ENCODE assay signal across 18 cellular contexts in the genomic region with DNA sequence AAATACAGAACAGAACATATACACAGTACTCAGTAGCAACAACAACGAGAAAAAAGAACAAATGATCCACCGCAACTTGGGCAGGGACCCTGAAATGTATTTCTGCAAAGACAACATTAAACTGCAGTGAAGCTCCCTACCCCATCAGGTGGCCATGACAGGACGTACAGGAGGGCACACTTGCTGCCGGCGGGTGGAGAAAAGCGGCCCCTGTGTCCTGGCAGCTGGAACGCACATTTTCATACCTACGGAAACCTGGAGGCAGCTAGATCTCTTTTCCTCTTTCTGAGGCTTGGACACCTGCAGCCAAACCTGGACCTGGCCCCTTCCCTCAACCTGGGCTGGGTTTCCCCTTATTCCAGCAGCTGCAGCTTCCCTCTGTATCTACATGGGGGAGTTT. TPM values are rescaled to one million over a fixed set of nuclear protein-coding genes. Genes with fewer than 3 reads are reported as not detected.
DNase-seq lines count a peak whose midpoint lies in the region; ATAC-seq and TF ChIP-seq lines count a peak whose summit lies in the region.
"Had no signal": no experiment of that assay in that cellular context is flagged by ENCODE, and none has a peak within 500 bp of the region (broad histone marks: within the 10 kb centered on the region; RNA-seq: fewer than 3 reads in every experiment).

No MANE protein-coding gene starts in this region.

- no peaks in the 10 kb centered on the region for H3K79me2 ChIP-seq in SK-N-SH (ENCODE audit: insufficient read depth)
- H3K79me2 ChIP-seq in hepatocyte, result no peaks in the 10 kb centered on the region

- H3K4me1 ChIP-seq in SK-N-SH (ENCODE audit: control insufficient read depth in 1 of 2, insufficient read depth in 2 of 2, low read depth in 1 of 2, low read length in 1 of 2) (peaks cover 0 to 4% of the 10 kb centered on the region in 2 experiments; a peak in 1 of 4 replicates), hepatocyte (ENCODE audit: insufficient read depth) (no peaks in the 10 kb centered on the region)
- H3K4me1 ChIP-seq: BLaER1 had no signal

- peaks cover 10% of the 10 kb centered on the region for H3K9me3 Mint-ChIP-seq in progenitor cell of endocrine pancreas (ENCODE audit: low read depth)
- H3K9me3 Mint-ChIP-seq: CD4-positive, alpha-beta T cell had no signal

- 18% methylated on average over 2 of the region's 8 CpGs for WGBS in SK-N-SH (ENCODE audit: low lambda C conversion rate)
- 90% methylated on average over 8 of the region's 8 CpGs for WGBS in hepatocyte (ENCODE audit: low lambda C conversion rate, missing lambda C conversion rate)

- H3K4me3 Mint-ChIP-seq in progenitor cell of endocrine pancreas (ENCODE audit: low read depth), result no peak overlapping the region
- H3K4me3 Mint-ChIP-seq: B cell; CD14-positive monocyte; CD4-positive, alpha-beta T cell; CD8-positive, alpha-beta memory T cell had no signal

- no peaks in the 10 kb centered on the region for H3K36me3 ChIP-seq in SK-N-SH (replicated peaks in 1 of 2; ENCODE audit: control insufficient read depth in 1 of 2, insufficient read depth in 2 of 2, low read length in 1 of 2)
- no peaks in the 10 kb centered on the region for H3K36me3 ChIP-seq in hepatocyte (replicated peaks; ENCODE audit: insufficient read depth, low read depth)
- H3K36me3 ChIP-seq: BLaER1 had no signal

- H3K9me2 ChIP-seq in SK-N-SH (no peaks in the 10 kb centered on the region), hepatocyte (replicated peaks; ENCODE audit: insufficient read depth) (no peaks in the 10 kb centered on the region)

- H3K4me2 ChIP-seq in SK-N-SH (no peak overlapping the region), hepatocyte (no peak overlapping the region)
- H3K4me2 ChIP-seq: BLaER1 had no signal

- POLR2A ChIA-PET in SK-N-SH (lab: Yijun Ruan, JAX), result no interaction called here

- peak; percentile 40 for DNase-seq in SK-N-SH
- peak; percentile 23 for DNase-seq in NCI-H526 treated with DMSO at 0.1 percent for 48 hours (lab: John Stamatoyannopoulos, UW)
- peak; percentile 31 for DNase-seq in coronary artery (ENCODE audit: low spot score)
- no peak for DNase-seq in progenitor cell of endocrine pancreas (ENCODE audit: low spot score, unreplicated experiment)
- no peak for DNase-seq in DMS79 treated with DMSO at 0.1 percent for 48 hours (lab: John Stamatoyannopoulos, UW)
- DNase-seq in hepatocyte (ENCODE audit: low spot score), result no peak
- DNase-seq: CD4-positive, alpha-beta T cell; CD8-positive, alpha-beta memory T cell; DMS 273 treated with DMSO at 0.1 percent for 48 hours; DMS79; GF-D8; HCEC 1CT had no signal

- TF ChIP-seq EP300 in SK-N-SH (IDR thresholded peaks at IDR 0.05; ENCODE audit: borderline replicate concordance in 1 of 2, low read depth in 1 of 2, low read length in 1 of 2), result no peak

- H3K27me3 ChIP-seq in SK-N-SH (ENCODE audit: insufficient read depth), result no peaks in the 10 kb centered on the region
- no peaks in the 10 kb centered on the region for H3K27me3 ChIP-seq in hepatocyte
- H3K27me3 ChIP-seq: BLaER1 had no signal

- H3K27ac ChIP-seq in SK-N-SH (ENCODE audit: low read depth in 2 of 2, low read length in 1 of 2) (no peak overlapping the region), coronary artery (no peak overlapping the region), hepatocyte (no peak overlapping the region)
- H3K27ac ChIP-seq: 22Rv1, BLaER1 had no signal

- no peaks in the 10 kb centered on the region for H3F3A ChIP-seq in SK-N-SH (replicated peaks; ENCODE audit: insufficient read depth)

- H4K20me1 ChIP-seq in SK-N-SH (ENCODE audit: insufficient read depth) (no peaks in the 10 kb centered on the region), hepatocyte (ENCODE audit: insufficient read depth, poor library complexity, severe bottlenecking) (no peaks in the 10 kb centered on the region)
- H4K20me1 ChIP-seq: BLaER1 had no signal

- no peaks in the 10 kb centered on the region for H3K36me3 Mint-ChIP-seq in progenitor cell of endocrine pancreas (ENCODE audit: insufficient read depth)
- H3K36me3 Mint-ChIP-seq: CD14-positive monocyte; CD8-positive, alpha-beta memory T cell had no signal

- H2AFZ ChIP-seq in SK-N-SH (ENCODE audit: low read depth) (no peak overlapping the region), hepatocyte (no peak overlapping the region)

- H3K9ac ChIP-seq in SK-N-SH, result no peak overlapping the region
- H3K9ac ChIP-seq: BLaER1 had no signal

- H3K4me1 Mint-ChIP-seq in progenitor cell of endocrine pancreas (ENCODE audit: low read depth), result no peaks in the 10 kb centered on the region
- H3K4me1 Mint-ChIP-seq: B cell; CD14-positive monocyte; CD8-positive, alpha-beta memory T cell had no signal

- H3K9me3 ChIP-seq in SK-N-SH (0 out of 2 replicates have a peak, but pooled peaks cover 2% of the 10 kb centered on the region), hepatocyte (ENCODE audit: low read depth) (no peaks in the 10 kb centered on the region)
- H3K9me3 ChIP-seq: BLaER1 had no signal

- TF ChIP-seq CTCF in SK-N-SH (IDR thresholded peaks at IDR 0.05), result no peak
- no peak for TF ChIP-seq CTCF in coronary artery (IDR thresholded peaks at IDR 0.05)
- TF ChIP-seq CTCF in progenitor cell of endocrine pancreas (IDR thresholded peaks at IDR 0.05; ENCODE audit: unreplicated experiment), result no peak
- TF ChIP-seq CTCF in hepatocyte (IDR thresholded peaks at IDR 0.05; ENCODE audit: poor library complexity), result no peak

- no peak for TF ChIP-seq RAD21 in SK-N-SH (IDR thresholded peaks at IDR 0.05; ENCODE audit: low read length)

- H3K27ac Mint-ChIP-seq in progenitor cell of endocrine pancreas, result peak overlapping the region; percentile 14
- H3K27ac Mint-ChIP-seq: B cell; CD14-positive monocyte; CD4-positive, alpha-beta T cell; CD8-positive, alpha-beta memory T cell had no signal

- ATAC-seq in SK-N-SH treated with all-trans-retinoic acid at 6 μM for 48 hours (no peak), GM19463 (IDR thresholded peaks at IDR 0.05; ENCODE audit: unreplicated experiment) (no peak)

- CTCF ChIA-PET in SK-N-SH (lab: Yijun Ruan, JAX), result interaction anchor here (0.6 to 1.5 kb wide), 7 partner anchors 9 to 227 kb away, joined by 3 to 7 read pairs (median 4); a partner anchor contains a TSS

- peaks cover 18% of the 10 kb centered on the region for H3K27me3 Mint-ChIP-seq in progenitor cell of endocrine pancreas

- H3K4me3 ChIP-seq in SK-N-SH (ENCODE audit: low read depth in 2 of 2, low read length in 1 of 2) (peak overlapping the region in 1 of 2 experiments; percentile 21; a peak in 1 of 4 replicates), coronary artery (no peak overlapping the region), hepatocyte (no peak overlapping the region)
- H3K4me3 ChIP-seq: BLaER1 had no signal

TF ChIP-seq in SK-N-SH, 30 proteins besides CTCF, POLR2A, EP300 and RAD21:
- TF ChIP-seq YY1 (IDR thresholded peaks at IDR 0.05; ENCODE audit: low read depth) (no peak), FOSL2 (IDR thresholded peaks at IDR 0.05; ENCODE audit: borderline replicate concordance, low read depth) (no peak), NFIC (IDR thresholded peaks at IDR 0.05; ENCODE audit: borderline replicate concordance) (no peak)

TF ChIP-seq in SK-N-SH treated with all-trans-retinoic acid at 6 μM for 48 hours, 23 proteins besides CTCF, POLR2A, EP300 and RAD21 (continues in another document):
- no peak for TF ChIP-seq ZC3H10 (CRISPR knock-in tag; IDR thresholded peaks at IDR 0.05)
- TF ChIP-seq, protein P1, sequence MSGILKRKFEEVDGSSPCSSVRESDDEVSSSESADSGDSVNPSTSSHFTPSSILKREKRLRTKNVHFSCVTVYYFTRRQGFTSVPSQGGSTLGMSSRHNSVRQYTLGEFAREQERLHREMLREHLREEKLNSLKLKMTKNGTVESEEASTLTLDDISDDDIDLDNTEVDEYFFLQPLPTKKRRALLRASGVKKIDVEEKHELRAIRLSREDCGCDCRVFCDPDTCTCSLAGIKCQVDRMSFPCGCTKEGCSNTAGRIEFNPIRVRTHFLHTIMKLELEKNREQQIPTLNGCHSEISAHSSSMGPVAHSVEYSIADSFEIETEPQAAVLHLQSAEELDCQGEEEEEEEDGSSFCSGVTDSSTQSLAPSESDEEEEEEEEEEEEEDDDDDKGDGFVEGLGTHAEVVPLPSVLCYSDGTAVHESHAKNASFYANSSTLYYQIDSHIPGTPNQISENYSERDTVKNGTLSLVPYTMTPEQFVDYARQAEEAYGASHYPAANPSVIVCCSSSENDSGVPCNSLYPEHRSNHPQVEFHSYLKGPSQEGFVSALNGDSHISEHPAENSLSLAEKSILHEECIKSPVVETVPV (CRISPR knock-in tag; IDR thresholded peaks at IDR 0.05), result no peak
- no peak for TF ChIP-seq CSDC2 (CRISPR knock-in tag; IDR thresholded peaks at IDR 0.05)
- TF ChIP-seq, protein P2, sequence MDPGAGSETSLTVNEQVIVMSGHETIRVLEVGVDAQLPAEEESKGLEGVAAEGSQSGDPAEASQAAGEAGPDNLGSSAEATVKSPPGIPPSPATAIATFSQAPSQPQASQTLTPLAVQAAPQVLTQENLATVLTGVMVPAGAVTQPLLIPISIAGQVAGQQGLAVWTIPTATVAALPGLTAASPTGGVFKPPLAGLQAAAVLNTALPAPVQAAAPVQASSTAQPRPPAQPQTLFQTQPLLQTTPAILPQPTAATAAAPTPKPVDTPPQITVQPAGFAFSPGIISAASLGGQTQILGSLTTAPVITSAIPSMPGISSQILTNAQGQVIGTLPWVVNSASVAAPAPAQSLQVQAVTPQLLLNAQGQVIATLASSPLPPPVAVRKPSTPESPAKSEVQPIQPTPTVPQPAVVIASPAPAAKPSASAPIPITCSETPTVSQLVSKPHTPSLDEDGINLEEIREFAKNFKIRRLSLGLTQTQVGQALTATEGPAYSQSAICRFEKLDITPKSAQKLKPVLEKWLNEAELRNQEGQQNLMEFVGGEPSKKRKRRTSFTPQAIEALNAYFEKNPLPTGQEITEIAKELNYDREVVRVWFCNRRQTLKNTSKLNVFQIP (CRISPR knock-in tag; IDR thresholded peaks at IDR 0.05; ENCODE audit: borderline replicate concordance, low read depth), result no peak
- TF ChIP-seq BACH2 (CRISPR knock-in tag; IDR thresholded peaks at IDR 0.05; ENCODE audit: borderline replicate concordance), result no peak

RNA-seq across cellular contexts. Expression of a gene that starts 42.2 kb away (rescaled TPM):
- polyA plus RNA-seq in SK-N-SH (2012; rRNA removed) (7.1 and 10.7 TPM in 2 replicates), hepatocyte (7.0 and 12.8 TPM in 2 replicates)
- 4.8 TPM in 2 replicates for polyA plus RNA-seq in SK-N-SH (2012; cell fraction: cytosol; rRNA removed)
- 34.1 and 38.5 TPM in 2 replicates for polyA plus RNA-seq in SK-N-SH (2012; cell fraction: nucleus; rRNA removed)
- total RNA-seq in progenitor cell of endocrine pancreas (27.2 and 30.9 TPM in 2 replicates), hepatocyte (9.8 and 16.1 TPM in 2 replicates)

Comparison
In these comparisons a context has a peak if more than half of its experiments do, and no peak if none do; other contexts are left out.
1. DNase-seq: peak in SK-N-SH (single experiment), NCI-H526 treated with DMSO at 0.1 percent for 48 hours (single experiment) and coronary artery (single experiment); none in progenitor cell of endocrine pancreas (single experiment), DMS79 treated with DMSO at 0.1 percent for 48 hours (single experiment) and hepatocyte (single experiment).